Comparison of ENCODE assay signal across 15 cellular contexts in the genomic region with DNA sequence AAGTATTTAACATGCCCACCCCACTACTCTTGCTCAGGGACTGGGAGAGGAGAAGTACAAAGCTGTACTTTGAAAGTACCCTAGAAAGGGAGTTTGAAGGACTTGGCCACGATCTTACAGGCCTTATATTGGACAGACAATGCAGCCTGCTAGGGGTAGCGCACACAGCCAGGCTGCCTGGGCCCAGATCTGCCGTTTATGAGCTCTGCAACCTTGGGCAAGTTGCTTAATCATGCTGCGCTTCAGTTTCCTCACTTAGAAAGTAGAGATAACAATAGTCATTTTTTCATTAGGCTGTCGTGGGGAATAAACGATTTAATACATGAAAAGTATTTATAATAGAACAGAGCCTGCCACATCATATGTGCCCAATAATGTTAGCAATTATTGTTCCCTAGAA.
"Had no signal": no experiment of that assay in that cellular context is flagged by ENCODE, and none has a peak within 500 bp of the region (broad histone marks: within the 10 kb centered on the region; RNA-seq: fewer than 3 reads in every experiment).

No MANE protein-coding gene starts in this region.

- DNase-seq: activated CD4-positive, alpha-beta T cell treated with anti-CD3 and anti-CD28 coated beads, Interleukin-2, amount 50 U/mL, for 48 hours; activated gamma-delta T cell treated with Interleukin-2 at 50 U/mL for 16 hours; amniotic stem cell; dermis blood vessel endothelial cell; ovary; psoas muscle; right cardiac atrium; SW 1271 had no signal

- H3K27ac ChIP-seq: epithelial cell of prostate, ovary, psoas muscle had no signal

- H3K27me3 Mint-ChIP-seq: stimulated activated naive CD8-positive, alpha-beta T cell treated with anti-CD3 and anti-CD28 coated beads, Interleukin-15, Interleukin-2, amounts not matched to agents 100 ng/mL and 50 ng/mL, for 24 hours had no signal

- H3K9me3 Mint-ChIP-seq: activated naive CD4-positive, alpha-beta T cell treated with anti-CD3 and anti-CD28 coated beads, Interleukin-2, amount 50 U/mL, for 72 hours; stimulated activated naive CD8-positive, alpha-beta T cell treated with anti-CD3 and anti-CD28 coated beads, Interleukin-15, Interleukin-2, amounts not matched to agents 100 ng/mL and 50 ng/mL, for 24 hours had no signal

- ATAC-seq: activated naive CD4-positive, alpha-beta T cell treated with anti-CD3 and anti-CD28 coated beads, Interleukin-2, amount 50 U/mL, for 72 hours; gastroesophageal sphincter; psoas muscle; right cardiac atrium had no signal

- H3K4me1 ChIP-seq: gastroesophageal sphincter, lower lobe of right lung, psoas muscle had no signal

- H3K36me3 Mint-ChIP-seq: activated naive CD4-positive, alpha-beta T cell treated with anti-CD3 and anti-CD28 coated beads, Interleukin-2, amount 50 U/mL, for 72 hours had no signal

- H3K36me3 ChIP-seq: gastroesophageal sphincter, lower lobe of right lung, ovary, tibial nerve had no signal

- H3K9me3 ChIP-seq: gastroesophageal sphincter, lower lobe of right lung, ovary, psoas muscle, tibial nerve had no signal

- H3K4me3 ChIP-seq: gastroesophageal sphincter, lower lobe of right lung, ovary, psoas muscle, tibial nerve had no signal

- H3K27ac Mint-ChIP-seq: activated naive CD4-positive, alpha-beta T cell treated with anti-CD3 and anti-CD28 coated beads, Interleukin-2, amount 50 U/mL, for 72 hours; activated T-helper 1 cell treated with anti-CD3 and anti-CD28 coated beads, Interleukin-12 subunit alpha, Interleukin-12 subunit beta, Interleukin-2, Interleukin-4 antibody, amounts not matched to agents 30 ng/mL and 10 ng/mL and 1 ng/mL, durations not matched to agents 14 hours and 24 hours and 36 hours; stimulated activated naive CD8-positive, alpha-beta T cell treated with anti-CD3 and anti-CD28 coated beads, Interleukin-15, Interleukin-2, amounts not matched to agents 100 ng/mL and 50 ng/mL, for 24 hours had no signal

- H3K27me3 ChIP-seq: gastroesophageal sphincter, ovary, tibial nerve had no signal

- H3K4me3 Mint-ChIP-seq: activated T-helper 1 cell treated with anti-CD3 and anti-CD28 coated beads, Interleukin-12 subunit alpha, Interleukin-12 subunit beta, Interleukin-2, Interleukin-4 antibody, amounts not matched to agents 30 ng/mL and 10 ng/mL and 1 ng/mL, durations not matched to agents 14 hours and 24 hours and 36 hours; stimulated activated naive CD8-positive, alpha-beta T cell treated with anti-CD3 and anti-CD28 coated beads, Interleukin-15, Interleukin-2, amounts not matched to agents 100 ng/mL and 50 ng/mL, for 24 hours had no signal
